Comparison of ENCODE assay signal across 8 cellular contexts in the genomic region with DNA sequence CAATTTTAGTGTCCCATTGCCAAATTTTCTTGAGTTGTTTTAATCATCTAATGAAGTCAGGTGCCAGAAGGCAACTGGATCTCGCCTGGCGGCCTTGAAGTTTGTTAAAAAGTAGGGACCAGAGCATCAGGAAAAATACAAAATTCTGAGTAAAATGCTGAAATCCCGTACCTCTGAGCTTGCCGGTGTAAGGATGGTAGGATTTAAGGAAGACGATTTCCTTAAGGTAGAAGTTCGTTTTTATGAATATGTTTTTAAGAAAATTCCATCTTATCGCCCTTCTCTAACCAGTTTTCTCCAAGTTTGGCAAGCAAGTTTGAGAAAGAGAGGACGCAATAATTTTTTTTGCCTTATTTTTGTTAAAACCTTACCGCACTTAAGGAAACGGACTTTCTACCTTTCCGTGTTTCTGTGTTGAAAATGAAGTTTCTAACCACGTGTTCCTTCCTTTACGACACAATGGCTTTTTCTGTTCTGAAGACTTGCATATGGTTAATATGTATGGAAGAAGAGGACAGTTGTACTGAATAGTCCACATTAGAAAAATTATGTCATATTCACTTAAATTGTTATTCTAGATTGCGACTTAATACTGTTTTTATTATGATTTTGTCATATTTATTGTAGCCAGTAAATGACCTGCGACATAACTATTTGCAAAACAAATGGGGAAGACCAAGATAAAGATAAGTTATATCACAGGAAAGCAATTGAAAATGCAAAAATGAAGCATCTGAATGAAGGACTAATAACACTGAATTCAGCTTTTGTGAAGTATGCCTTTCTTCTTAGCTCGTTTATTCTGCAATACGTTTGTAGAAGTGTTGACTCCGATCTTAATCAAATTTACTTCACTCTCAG. TPM values are rescaled to one million over a fixed set of nuclear protein-coding genes. Genes with fewer than 3 reads are reported as not detected.
DNase-seq lines count a peak whose midpoint lies in the region; ATAC-seq and TF ChIP-seq lines count a peak whose summit lies in the region.

No MANE protein-coding gene starts in this region.

- no peak for TF ChIP-seq CTCF in BE2C (IDR thresholded peaks at IDR 0.05; ENCODE audit: low read depth, low read length)
- no peak for TF ChIP-seq CTCF in colonic mucosa (IDR thresholded peaks at IDR 0.05)

- H3K27me3 ChIP-seq in BE2C (no peaks in the 10 kb centered on the region), colonic mucosa (no peaks in the 10 kb centered on the region), muscle layer of duodenum (ENCODE audit: low read depth, low read length) (no peaks in the 10 kb centered on the region)

- no peaks in the 10 kb centered on the region; the same call in 1 of the 2 replicates for H3K36me3 ChIP-seq in BE2C
- H3K36me3 ChIP-seq in colonic mucosa, result no peaks in the 10 kb centered on the region
- no peaks in the 10 kb centered on the region for H3K36me3 ChIP-seq in muscle layer of duodenum (ENCODE audit: control insufficient read depth in 1 of 2, insufficient read depth in 2 of 2, low read length in 2 of 2)

- DNase-seq in BE2C (no peak), LHCN-M2 (ENCODE audit: low read depth) (peak; percentile 7), colonic mucosa (no peak), NCI-H187 treated with DMSO at 0.1 percent for 48 hours (lab: John Stamatoyannopoulos, UW) (no peak), GM19240 (ENCODE audit: insufficient read length, low spot score) (no peak)

- peak overlapping the region; percentile 78 for H3K4me3 ChIP-seq in BE2C (ENCODE audit: low read depth, low read length)
- H3K4me3 ChIP-seq in colonic mucosa, result peak overlapping the region; percentile 58
- H3K4me3 ChIP-seq in muscle layer of duodenum (ENCODE audit: low read depth in 1 of 2, low read length in 2 of 2), result peak overlapping the region; percentile 62 to 80

- intact Hi-C loops in colonic mucosa (cut with DNase I), result no loop called here

- H3K4me1 ChIP-seq in BE2C (no peaks in the 10 kb centered on the region), colonic mucosa (peaks cover 4% of the 10 kb centered on the region), muscle layer of duodenum (ENCODE audit: control insufficient read depth in 1 of 2, insufficient read depth in 2 of 2, low read length in 2 of 2) (no peaks in the 10 kb centered on the region)

- ATAC-seq in GM21367 (IDR thresholded peaks at IDR 0.05; ENCODE audit: unreplicated experiment) (no peak), HG02981 (IDR thresholded peaks at IDR 0.05; ENCODE audit: unreplicated experiment) (no peak)

- H3K27ac ChIP-seq in colonic mucosa, result peak overlapping the region; percentile 51
- peak overlapping the region; percentile 41 for H3K27ac ChIP-seq in muscle layer of duodenum (ENCODE audit: low read length)

- H3K9ac ChIP-seq in colonic mucosa (ENCODE audit: low read depth in 2 of 2, low read length in 2 of 2), result peak overlapping the region; percentile 69 to 74

- H3K9me3 ChIP-seq in BE2C, result no peaks in the 10 kb centered on the region; the same call in 1 of the 2 replicates
- H3K9me3 ChIP-seq in colonic mucosa, result no peaks in the 10 kb centered on the region
- peaks cover 0 to 3% of the 10 kb centered on the region in 2 donors for H3K9me3 ChIP-seq in muscle layer of duodenum (ENCODE audit: control insufficient read depth in 1 of 2, low read length in 2 of 2)

RNA-seq across cellular contexts. Expression of a gene that starts 0.9 kb away (rescaled TPM):
- polyA plus RNA-seq in BE2C (2012; ENCODE audit: insufficient read depth, insufficient read length, low read depth), result 3.0 TPM
- 5.9 and 13.6 TPM in 2 replicates for total RNA-seq in LHCN-M2 (2014; rRNA removed)
- 3.9 TPM for polyA plus RNA-seq in LHCN-M2 (2012)
- 10 to 100 TPM in 1 of 2 donors, 1 to 10 TPM in 1; 5.8 to 14.5 TPM for total RNA-seq in colonic mucosa
